ENCODE assay signal across 21 cellular contexts in the genomic region with DNA sequence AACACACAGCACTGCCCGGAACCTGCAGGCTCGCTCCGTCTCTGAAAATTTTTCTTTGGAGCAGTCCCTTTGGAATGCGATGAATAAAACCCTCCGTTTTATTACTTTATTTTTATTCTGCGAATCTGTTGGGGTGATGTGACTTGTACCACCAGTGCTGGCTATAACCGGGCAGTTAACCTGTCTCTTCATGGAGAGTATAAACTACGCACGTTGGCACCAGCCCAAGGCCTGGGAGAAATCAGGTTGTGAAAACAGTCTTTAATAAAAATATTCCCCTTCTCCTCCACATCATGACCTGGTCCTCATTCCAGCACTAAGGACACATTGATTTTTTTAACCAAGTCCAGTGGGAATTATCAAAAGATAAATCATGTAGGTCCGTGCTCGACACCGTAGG.
"Had no signal": no experiment of that assay in that cellular context is flagged by ENCODE, and none has a peak within 500 bp of the region (broad histone marks: within the 10 kb centered on the region; RNA-seq: fewer than 3 reads in every experiment).

No MANE protein-coding gene starts in this region.

- H3K27me3 ChIP-seq: colonic mucosa, gastrocnemius medialis, left lung had no signal

- H3K9me3 ChIP-seq: colonic mucosa, gastrocnemius medialis, heart right ventricle, lower lobe of right lung, mucosa of descending colon had no signal

- DNase-seq: cerebellar nuclear complex; colonic mucosa; cortex of kidney; effector CD8-positive, alpha-beta T cell; effector memory CD8-positive, alpha-beta T cell; endodermal cell; erythroblast; foreskin fibroblast; foreskin melanocyte; gastrocnemius medialis; glutamatergic neuron; head of caudate nucleus; heart right ventricle; hippocampal formation; left cardiac atrium; left lung; left ventricle myocardium superior; lower lobe of right lung; mesenchymal stem cell; mucosa of descending colon had no signal

- H3K4me1 ChIP-seq: colonic mucosa, gastrocnemius medialis, heart right ventricle, left lung, lower lobe of right lung had no signal

- H3K4me3 ChIP-seq: colonic mucosa, gastrocnemius medialis, heart right ventricle, left lung, lower lobe of right lung, mucosa of descending colon had no signal

- H3K36me3 ChIP-seq: colonic mucosa, gastrocnemius medialis, heart right ventricle, left lung, lower lobe of right lung had no signal

- H3K27ac ChIP-seq: colonic mucosa, epithelial cell of prostate, gastrocnemius medialis, heart right ventricle, left lung, lower lobe of right lung had no signal
